In genomic region chr10:100371707-100372027, GRCh38 we compare ENCODE assay signal across 10 cellular contexts. TPM values are rescaled to one million over a fixed set of nuclear protein-coding genes. Genes with fewer than 3 reads are reported as not detected.
A peak's percentile ranks its signal among the peaks of the same experiment; 100 is the strongest.
DNase-seq lines count a peak whose midpoint lies in the region; ATAC-seq and TF ChIP-seq lines count a peak whose summit lies in the region.
"Not testable (repeated sequence)": the region's sequence is repeated elsewhere in the genome, so short reads cannot be mapped to it uniquely, and the experiment has no call there.
"Had no signal": no experiment of that assay in that cellular context is flagged by ENCODE, and none has a peak within 500 bp of the region (broad histone marks: within the 10 kb centered on the region; RNA-seq: fewer than 3 reads in every experiment).

No MANE protein-coding gene starts in this region.

- H3K9me3 ChIP-seq in CD8-positive, alpha-beta T cell (ENCODE audit: low read length); OCI-LY1 (ENCODE audit: low read length); gastroesophageal sphincter; tibial nerve: not testable (repeated sequence)

- not testable (repeated sequence) for H3K79me2 ChIP-seq in OCI-LY1 (ENCODE audit: insufficient read depth, low read length)

- TF ChIP-seq POLR2A in gastroesophageal sphincter (IDR thresholded peaks at IDR 0.05); tibial nerve (IDR thresholded peaks at IDR 0.05): not testable (repeated sequence)

- 95 to 96% methylated on average over 7 of the region's 7 CpGs for WGBS in gastroesophageal sphincter (ENCODE audit: low coverage in 1 of 2), 2 donors
- 93 to 94% methylated on average over 7 of the region's 7 CpGs for WGBS in tibial nerve, 2 donors

- ATAC-seq in CD8-positive, alpha-beta T cell; activated CD8-positive, alpha-beta memory T cell treated with anti-CD3 and anti-CD28 coated beads, Interleukin-2, amount 10 ng/mL, durations not matched to agents 7 days and 5 days; gastroesophageal sphincter: not testable (repeated sequence)

- POLR2A ChIA-PET in CD8-positive, alpha-beta T cell (lab: Charles Lee): not testable (repeated sequence)
- POLR2A ChIA-PET in MCF 10A (lab: Yijun Ruan, JAX): interaction anchor here (1.6 to 13.8 kb wide), 5 partner anchors 8 to 85 kb away, joined by 4 to 493 read pairs (median 10); partner anchors contain the start of genes BLOC1S2 and SCD

- H2AFZ ChIP-seq in OCI-LY1 (ENCODE audit: low read length): not testable (repeated sequence)

- H3K4me1 ChIP-seq in CD8-positive, alpha-beta T cell (ENCODE audit: insufficient read depth, low read length): peaks cover 44% of the 10 kb centered on the region
- H3K4me1 ChIP-seq in OCI-LY1 (ENCODE audit: insufficient read depth, low read length, severe bottlenecking): peaks cover 47% of the 10 kb centered on the region
- peaks cover 2 to 44% (median 13%) of the 10 kb centered on the region in 3 donors for H3K4me1 ChIP-seq in gastroesophageal sphincter
- H3K4me1 ChIP-seq in rectal smooth muscle tissue (ENCODE audit: control insufficient read depth, insufficient read depth, low read length): not testable (repeated sequence)
- peaks cover 0 to 65% (median 39%) of the 10 kb centered on the region in 4 donors for H3K4me1 ChIP-seq in tibial nerve

- H3K4me3 Mint-ChIP-seq in CD8-positive, alpha-beta T cell: peak overlapping the region; percentile 49
- peak overlapping the region; percentile 48 for H3K4me3 Mint-ChIP-seq in activated CD8-positive, alpha-beta memory T cell treated with anti-CD3 and anti-CD28 coated beads, Interleukin-2, amount 10 ng/mL, durations not matched to agents 7 days and 5 days
- peak overlapping the region; percentile 44 for H3K4me3 Mint-ChIP-seq in MCF 10A (ENCODE audit: unreplicated experiment)
- not testable (repeated sequence) for H3K4me3 Mint-ChIP-seq in mesothelial cell of epicardium

- intact Hi-C loops in CD8-positive, alpha-beta T cell (cut with DNase I, micrococcal nuclease): loop anchor here (1.0 to 2.0 kb wide), 3 partner anchors 25 to 62 kb away; partner anchors contain the start of gene SCD (in 1 of the 2)
- intact Hi-C loops in MCF 10A (cut with micrococcal nuclease): loop anchor here (2.0 kb wide), 1 partner anchor 25 kb away; the partner anchor contains the start of gene SCD

- H3K4me1 Mint-ChIP-seq in CD8-positive, alpha-beta T cell (ENCODE audit: low read depth): peaks cover 25% of the 10 kb centered on the region
- peaks cover 37% of the 10 kb centered on the region for H3K4me1 Mint-ChIP-seq in activated CD8-positive, alpha-beta memory T cell treated with anti-CD3 and anti-CD28 coated beads, Interleukin-2, amount 10 ng/mL, durations not matched to agents 7 days and 5 days
- H3K4me1 Mint-ChIP-seq in MCF 10A (ENCODE audit: insufficient read depth, unreplicated experiment): peaks cover 20% of the 10 kb centered on the region
- peaks cover 19% of the 10 kb centered on the region for H3K4me1 Mint-ChIP-seq in mesothelial cell of epicardium

- not testable (repeated sequence) for TF ChIP-seq CTCF in CD8-positive, alpha-beta T cell (IDR thresholded peaks at IDR 0.05); OCI-LY1 (IDR thresholded peaks at IDR 0.05; ENCODE audit: low read length); MCF 10A (IDR thresholded peaks at IDR 0.05; ENCODE audit: unreplicated experiment); gastroesophageal sphincter (IDR thresholded peaks at IDR 0.05); mesothelial cell of epicardium (IDR thresholded peaks at IDR 0.05; ENCODE audit: unreplicated experiment); tibial nerve (IDR thresholded peaks at IDR 0.05)

- not testable (repeated sequence) for H4K20me1 ChIP-seq in OCI-LY1 (ENCODE audit: insufficient read depth, low read length)

- not testable (repeated sequence) for H3K36me3 Mint-ChIP-seq in CD8-positive, alpha-beta T cell; activated CD8-positive, alpha-beta memory T cell treated with anti-CD3 and anti-CD28 coated beads, Interleukin-2, amount 10 ng/mL, durations not matched to agents 7 days and 5 days; MCF 10A (ENCODE audit: insufficient read depth, unreplicated experiment); mesothelial cell of epicardium

- DNase-seq in CD8-positive, alpha-beta T cell; activated CD8-positive, alpha-beta memory T cell treated with anti-CD3 and anti-CD28 coated beads, Interleukin-2, amount 10 ng/mL, durations not matched to agents 7 days and 5 days; MCF 10A (ENCODE audit: unreplicated experiment); mesothelial cell of epicardium (ENCODE audit: low spot score in 2 of 2, unreplicated experiment in 2 of 2); tibial nerve (ENCODE audit: low spot score in 2 of 2): not testable (repeated sequence)

- not testable (repeated sequence) for H3K27me3 ChIP-seq in CD8-positive, alpha-beta T cell (ENCODE audit: insufficient read depth, low read length); OCI-LY1 (ENCODE audit: insufficient read depth, low read length); gastroesophageal sphincter; rectal smooth muscle tissue (ENCODE audit: control insufficient read depth, insufficient read depth, low read length); tibial nerve

- TF ChIP-seq EP300 in gastroesophageal sphincter (IDR thresholded peaks at IDR 0.05); tibial nerve (IDR thresholded peaks at IDR 0.05): not testable (repeated sequence)

- H3K27ac Mint-ChIP-seq in CD8-positive, alpha-beta T cell: peak overlapping the region; percentile 93
- peak overlapping the region; percentile 93 for H3K27ac Mint-ChIP-seq in activated CD8-positive, alpha-beta memory T cell treated with anti-CD3 and anti-CD28 coated beads, Interleukin-2, amount 10 ng/mL, durations not matched to agents 7 days and 5 days
- not testable (repeated sequence) for H3K27ac Mint-ChIP-seq in MCF 10A (ENCODE audit: low read depth, unreplicated experiment)
- peak overlapping the region; percentile 96 for H3K27ac Mint-ChIP-seq in mesothelial cell of epicardium

- not testable (repeated sequence) for H3K4me2 ChIP-seq in OCI-LY1 (ENCODE audit: low read length)

- H3K27me3 Mint-ChIP-seq in CD8-positive, alpha-beta T cell (ENCODE audit: low read depth); activated CD8-positive, alpha-beta memory T cell treated with anti-CD3 and anti-CD28 coated beads, Interleukin-2, amount 10 ng/mL, durations not matched to agents 7 days and 5 days; MCF 10A (ENCODE audit: insufficient read depth, unreplicated experiment); mesothelial cell of epicardium (ENCODE audit: low read depth): not testable (repeated sequence)

- CTCF ChIA-PET in CD8-positive, alpha-beta T cell (lab: Charles Lee): not testable (repeated sequence)
- CTCF ChIA-PET in activated CD8-positive, alpha-beta memory T cell treated with anti-CD3 and anti-CD28 coated beads, Interleukin-2, amount 10 ng/mL, durations not matched to agents 7 days and 5 days (lab: Charles Lee): interaction anchor here (1.3 to 2.3 kb wide), 3 partner anchors 22 to 34 kb away, joined by 5 to 11 read pairs (median 6); no protein-coding TSS in a partner anchor
- CTCF ChIA-PET in MCF 10A (lab: Yijun Ruan, JAX): interaction anchor here (1.4 kb wide), 1 partner anchor 61 kb away, joined by 7 read pairs; no protein-coding TSS in a partner anchor

- not testable (repeated sequence) for H3K9me2 ChIP-seq in OCI-LY1 (ENCODE audit: low read depth, low read length)

- H3K9me3 Mint-ChIP-seq in CD8-positive, alpha-beta T cell; activated CD8-positive, alpha-beta memory T cell treated with anti-CD3 and anti-CD28 coated beads, Interleukin-2, amount 10 ng/mL, durations not matched to agents 7 days and 5 days (ENCODE audit: low read depth); MCF 10A (ENCODE audit: unreplicated experiment); mesothelial cell of epicardium: not testable (repeated sequence)

- H3K36me3 ChIP-seq in CD8-positive, alpha-beta T cell (ENCODE audit: insufficient read depth, low read length); OCI-LY1 (ENCODE audit: insufficient read depth, low read length); gastroesophageal sphincter; rectal smooth muscle tissue (ENCODE audit: control insufficient read depth, insufficient read depth, low read length); tibial nerve: not testable (repeated sequence)

- not testable (repeated sequence) for H3K4me3 ChIP-seq in CD8-positive, alpha-beta T cell (ENCODE audit: low read depth, low read length); OCI-LY1 (ENCODE audit: low read depth, low read length, poor library complexity, severe bottlenecking); gastroesophageal sphincter; rectal smooth muscle tissue (ENCODE audit: low read length); tibial nerve

- peak overlapping the region; percentile 53 for H3K27ac ChIP-seq in CD8-positive, alpha-beta T cell (ENCODE audit: low read depth, low read length)
- H3K27ac ChIP-seq in OCI-LY1 (ENCODE audit: low read depth, low read length, poor library complexity, severe bottlenecking) (peak overlapping the region; percentile 87), gastroesophageal sphincter (peak overlapping the region in 3 of 4 donors; percentile 38 to 99 (median 90)), rectal smooth muscle tissue (ENCODE audit: low read depth, low read length) (peak overlapping the region; percentile 18), tibial nerve (peak overlapping the region; percentile 69 to 99 (median 94))

- H3F3A ChIP-seq in OCI-LY1 (ENCODE audit: insufficient read depth, low read length): not testable (repeated sequence)

- not testable (repeated sequence) for BruUV-seq in MCF 10A (replicated peaks; lab: Mats Ljungman, UMichigan)

- H3K9ac ChIP-seq in OCI-LY1 (ENCODE audit: low read length); rectal smooth muscle tissue (ENCODE audit: low read length): not testable (repeated sequence)

RNA-seq across cellular contexts. Expression of gene SCD, which starts 24.6 kb away (rescaled TPM):
- 1 to 10 TPM; 5.4 TPM for total RNA-seq in CD8-positive, alpha-beta T cell
- 100 to 1,000 TPM; 121 to 134 TPM for total RNA-seq in activated CD8-positive, alpha-beta memory T cell treated with anti-CD3 and anti-CD28 coated beads, Interleukin-2, amount 10 ng/mL, durations not matched to agents 7 days and 5 days
- total RNA-seq in MCF 10A (2022): 101 and 179 TPM in 2 replicates
- total RNA-seq in gastroesophageal sphincter: 10 to 100 TPM in 3 of 4 donors, 1 to 10 TPM in 1; 9.1 to 25.2 (median 14.0) TPM
- total RNA-seq in mesothelial cell of epicardium: 157 to 162 TPM (median 159 TPM) in 3 replicates
- total RNA-seq in tibial nerve: 100 to 1,000 TPM; 118 to 500 (median 249) TPM

RNA-seq across cellular contexts. Expression of gene PKD2L1, which starts 41.6 kb away (rescaled TPM):
- total RNA-seq in CD8-positive, alpha-beta T cell: under 1 TPM in 1 of 2 experiments, not detected in 1; 0.14 TPM
- total RNA-seq in activated CD8-positive, alpha-beta memory T cell treated with anti-CD3 and anti-CD28 coated beads, Interleukin-2, amount 10 ng/mL, durations not matched to agents 7 days and 5 days: not detected
- total RNA-seq in MCF 10A (2022): not detected in 2 replicates
- total RNA-seq in gastroesophageal sphincter: not detected
- 0.09 TPM in 1 of 3 replicates, not detected in the others for total RNA-seq in mesothelial cell of epicardium
- under 1 TPM in 1 of 4 donors, not detected in 3; 0.42 TPM for total RNA-seq in tibial nerve
- total RNA-seq: activated CD8-positive, alpha-beta T cell treated with anti-CD3 and anti-CD28 coated beads for 36 hours; right cardiac atrium had no signal

Comparison
In these comparisons a context has a peak if more than half of its experiments do, and no peak if none do; other contexts are left out.
1. H3K27ac ChIP-seq: peak in every context shown above with its lines; median percentile 94 in tibial nerve; 90 in gastroesophageal sphincter; 87 in OCI-LY1; 53 in CD8-positive, alpha-beta T cell; 18 in rectal smooth muscle tissue.